In genomic region chr2:36277146-36277808, GRCh38 we compare ENCODE assay signal across 9 cellular contexts.
DNase-seq lines count a peak whose midpoint lies in the region; ATAC-seq and TF ChIP-seq lines count a peak whose summit lies in the region.
"Had no signal": no experiment of that assay in that cellular context is flagged by ENCODE, and none has a peak within 500 bp of the region (broad histone marks: within the 10 kb centered on the region; RNA-seq: fewer than 3 reads in every experiment).

No MANE protein-coding gene starts in this region.

- H3K27ac Mint-ChIP-seq in activated naive CD4-positive, alpha-beta T cell treated with anti-CD3 and anti-CD28 coated beads, Interleukin-2, amount 50 U/mL, for 72 hours = peak overlapping the region in 1 of 2 donors; percentile 62

- no peak overlapping the region for H3K4me3 ChIP-seq in retinal pigment epithelial cell (ENCODE audit: low read length)

- DNase-seq in activated naive CD4-positive, alpha-beta T cell treated with anti-CD3 and anti-CD28 coated beads, Interleukin-2, amount 50 U/mL, for 72 hours (ENCODE audit: low spot score in 2 of 2) = peak in 1 of 2 donors; percentile 21
- peak; percentile 77 for DNase-seq in retinal pigment epithelial cell (ENCODE audit: low read depth)
- DNase-seq in NCI-H526 treated with DMSO at 0.1 percent for 48 hours (lab: John Stamatoyannopoulos, UW) = no peak
- no peak for DNase-seq in NCI-H2196 (lab: John Stamatoyannopoulos, UW; ENCODE audit: unreplicated experiment)

- H3K36me3 Mint-ChIP-seq in activated naive CD4-positive, alpha-beta T cell treated with anti-CD3 and anti-CD28 coated beads, Interleukin-2, amount 50 U/mL, for 72 hours = peaks cover 13 to 14% of the 10 kb centered on the region in 2 donors

- ATAC-seq in GM18867 (IDR thresholded peaks at IDR 0.05; ENCODE audit: unreplicated experiment) (peak; percentile 46), HG03432 (IDR thresholded peaks at IDR 0.05; ENCODE audit: unreplicated experiment) (peak; percentile 87), HG03342 (IDR thresholded peaks at IDR 0.05; ENCODE audit: unreplicated experiment) (no peak), GM19351 (IDR thresholded peaks at IDR 0.05; ENCODE audit: unreplicated experiment) (no peak)
- peak; percentile 94 to 99 for ATAC-seq in activated naive CD4-positive, alpha-beta T cell treated with anti-CD3 and anti-CD28 coated beads, Interleukin-2, amount 50 U/mL, for 72 hours
- ATAC-seq: HepG2 had no signal

- TF ChIP-seq CTCF in retinal pigment epithelial cell (conservative IDR thresholded peaks at IDR 0.05; ENCODE audit: low read depth, low read length) = no peak

- H3K9me3 Mint-ChIP-seq in activated naive CD4-positive, alpha-beta T cell treated with anti-CD3 and anti-CD28 coated beads, Interleukin-2, amount 50 U/mL, for 72 hours = peaks cover 10 to 27% of the 10 kb centered on the region in 2 donors

Comparison
In these comparisons a context has a peak if more than half of its experiments do, and no peak if none do; other contexts are left out.
1. ATAC-seq: peak in GM18867 (single experiment), HG03432 (single experiment) and activated naive CD4-positive, alpha-beta T cell treated with anti-CD3 and anti-CD28 coated beads, Interleukin-2, amount 50 U/mL, for 72 hours (2 of 2); none in HG03342 (single experiment) and GM19351 (single experiment).